Comparison of ENCODE assay signal across 9 cellular contexts in the genomic region with DNA sequence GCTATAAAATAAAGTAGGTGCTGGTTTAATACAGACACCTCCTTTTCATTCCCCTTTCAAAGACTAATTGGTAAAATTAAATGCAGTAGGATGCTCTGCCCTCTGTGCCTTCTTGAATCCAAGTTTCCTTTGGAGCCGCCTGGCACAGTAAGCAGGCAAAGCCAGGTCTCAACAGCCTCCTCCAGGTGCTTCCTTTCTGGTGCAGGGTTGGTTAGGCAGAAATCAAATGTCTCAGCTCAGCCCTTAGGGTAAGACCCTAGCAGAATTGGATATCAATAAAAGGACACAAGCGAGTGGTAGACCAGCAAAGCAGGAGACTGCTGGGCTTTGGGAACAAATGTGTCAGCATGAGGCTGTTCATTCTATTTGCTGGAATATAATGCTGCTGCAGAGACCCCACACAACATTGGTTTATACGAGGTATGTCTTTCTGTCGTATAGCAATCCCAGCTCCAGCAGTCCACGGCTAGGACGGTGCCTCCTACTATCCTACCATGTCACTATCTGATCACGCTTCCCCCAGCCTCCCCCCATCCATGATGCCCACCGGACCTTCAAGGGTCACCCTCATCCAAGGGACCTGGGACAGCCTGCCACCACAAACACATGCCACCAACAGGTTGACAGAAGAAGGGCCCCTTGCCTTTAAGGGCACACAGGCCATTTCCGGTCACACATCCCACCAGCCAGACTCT. TPM values are rescaled to one million over a fixed set of nuclear protein-coding genes. Genes with fewer than 3 reads are reported as not detected.
DNase-seq lines count a peak whose midpoint lies in the region; TF ChIP-seq lines count a peak whose summit lies in the region.
"Had no signal": no experiment of that assay in that cellular context is flagged by ENCODE, and none has a peak within 500 bp of the region (broad histone marks: within the 10 kb centered on the region; RNA-seq: fewer than 3 reads in every experiment).

No MANE protein-coding gene starts in this region.

- no peak overlapping the region for H3K4me2 ChIP-seq in mammary epithelial cell (ENCODE audit: insufficient read depth, low read depth, low read length)

- BruUV-seq in mammary epithelial cell (replicated peaks; lab: Mats Ljungman, UMichigan): no TSS peak

- H3K27me3 ChIP-seq in Peyer's patch (no peaks in the 10 kb centered on the region), mammary epithelial cell (ENCODE audit: insufficient read depth, low read length) (no peaks in the 10 kb centered on the region), muscle layer of duodenum (ENCODE audit: low read depth, low read length) (no peaks in the 10 kb centered on the region), thymus (ENCODE audit: control insufficient read depth, insufficient read depth) (no peaks in the 10 kb centered on the region), prostate gland (replicated peaks; ENCODE audit: insufficient read depth) (no peaks in the 10 kb centered on the region)

- no peak overlapping the region for H3K4me3 ChIP-seq in Peyer's patch
- H3K4me3 ChIP-seq in mammary epithelial cell (replicated peaks in 1 of 3; ENCODE audit: insufficient read depth in 1 of 3, low read depth in 2 of 3, low read length in 3 of 3): no peak overlapping the region
- no peak overlapping the region for H3K4me3 ChIP-seq in muscle layer of duodenum (ENCODE audit: low read depth in 1 of 2, low read length in 2 of 2)
- H3K4me3 ChIP-seq in thymus (ENCODE audit: low read length): no peak overlapping the region
- H3K4me3 ChIP-seq in prostate gland: no peak overlapping the region

- H3K27ac ChIP-seq in Peyer's patch (peak overlapping the region in 3 of 4 donors; percentile 15 to 73 (median 38)), mammary epithelial cell (ENCODE audit: insufficient read depth, low read depth, low read length) (peak overlapping the region; percentile 50), muscle layer of duodenum (ENCODE audit: low read length) (peak overlapping the region; percentile 79), thymus (ENCODE audit: low read depth) (peak overlapping the region; percentile 27), prostate gland (no peak overlapping the region)

- dilution Hi-C loops in mammary epithelial cell (cut with HindIII; ENCODE audit: low sequenced_read_pairs): no loop called here

- no peak for TF ChIP-seq CTCF in Peyer's patch (IDR thresholded peaks at IDR 0.05)
- TF ChIP-seq CTCF in mammary epithelial cell (conservative IDR thresholded peaks at IDR 0.05 in 1 of 2, IDR thresholded peaks at IDR 0.05 in 1 of 2; ENCODE audit: extremely low read depth in 1 of 2, insufficient read depth in 1 of 2, low read depth in 1 of 2, low read length in 2 of 2): no peak
- TF ChIP-seq CTCF in prostate gland (IDR thresholded peaks at IDR 0.05): no peak

- TF ChIP-seq POLR2A in Peyer's patch (IDR thresholded peaks at IDR 0.05): no peak
- no peak for TF ChIP-seq POLR2A in prostate gland (IDR thresholded peaks at IDR 0.05)

- H3K79me2 ChIP-seq in mammary epithelial cell (ENCODE audit: insufficient read depth, low read length): peaks cover under 1% of the 10 kb centered on the region

- H3K9me3 ChIP-seq in Peyer's patch: no peaks in the 10 kb centered on the region
- H3K9me3 ChIP-seq in mammary epithelial cell (replicated peaks; ENCODE audit: insufficient read depth, low read length): no peaks in the 10 kb centered on the region
- no peaks in the 10 kb centered on the region for H3K9me3 ChIP-seq in muscle layer of duodenum (ENCODE audit: control insufficient read depth in 1 of 2, low read length in 2 of 2)
- H3K9me3 ChIP-seq in thymus (ENCODE audit: control insufficient read depth): no peaks in the 10 kb centered on the region
- no peaks in the 10 kb centered on the region for H3K9me3 ChIP-seq in prostate gland

- H3K36me3 ChIP-seq in Peyer's patch (peaks cover 0 to 77% (median 2%) of the 10 kb centered on the region in 3 donors), mammary epithelial cell (ENCODE audit: insufficient read depth, low read length) (peaks cover 56% of the 10 kb centered on the region), muscle layer of duodenum (ENCODE audit: control insufficient read depth in 1 of 2, insufficient read depth in 2 of 2, low read length in 2 of 2) (peaks cover 48 to 58% of the 10 kb centered on the region in 2 donors), thymus (ENCODE audit: control insufficient read depth, insufficient read depth) (peaks cover 6% of the 10 kb centered on the region), prostate gland (peaks cover 0 to 5% of the 10 kb centered on the region in 2 donors)

- H3K9ac ChIP-seq in mammary epithelial cell (ENCODE audit: insufficient read depth, low read length): no peak overlapping the region

- no peak overlapping the region for H2AFZ ChIP-seq in mammary epithelial cell (ENCODE audit: low read depth, low read length)

- DNase-seq in Peyer's patch (peak in 1 of 3 donors; percentile 34), mammary epithelial cell (no peak), HuH-7 (ENCODE audit: low spot score) (no peak), A172 (ENCODE audit: low spot score) (no peak), prostate gland (ENCODE audit: low spot score) (no peak)
- DNase-seq: effector CD8-positive, alpha-beta T cell; NCI-H526 had no signal

- CTCF ChIA-PET in mammary epithelial cell (lab: Charles Lee; ENCODE audit: low non-redundant PET): no interaction called here

- intact Hi-C loops in mammary epithelial cell (cut with micrococcal nuclease): no loop called here
- intact Hi-C loops in prostate gland (cut with DNase I): loop anchor here (10.0 kb wide), 1 partner anchor 74 kb away; a partner anchor contains a TSS

- H3K4me1 ChIP-seq in Peyer's patch: peaks cover 0 to 18% (median 0%) of the 10 kb centered on the region in 4 donors
- peaks cover 37% of the 10 kb centered on the region for H3K4me1 ChIP-seq in mammary epithelial cell (ENCODE audit: insufficient read depth, low read length)
- H3K4me1 ChIP-seq in muscle layer of duodenum (ENCODE audit: control insufficient read depth in 1 of 2, insufficient read depth in 2 of 2, low read length in 2 of 2): peaks cover 9 to 21% of the 10 kb centered on the region in 2 donors
- H3K4me1 ChIP-seq in thymus (ENCODE audit: control insufficient read depth, insufficient read depth, low read length): no peaks in the 10 kb centered on the region
- H3K4me1 ChIP-seq in prostate gland (replicated peaks): no peaks in the 10 kb centered on the region

- 94% methylated on average over 5 of the region's 9 CpGs for WGBS in mammary epithelial cell (ENCODE audit: low coverage, missing lambda C conversion rate)
- 98% methylated on average over 9 of the region's 9 CpGs for WGBS in thymus
- WGBS in prostate gland: 96% methylated on average over 9 of the region's 9 CpGs

- in situ Hi-C loops in mammary epithelial cell (cut with MboI; ENCODE audit: low sequenced_read_pairs in 2 of 2): no loop called here

- no peaks in the 10 kb centered on the region for H4K20me1 ChIP-seq in mammary epithelial cell (ENCODE audit: insufficient read depth, low read length)

RNA-seq across cellular contexts. Expression of a gene that starts 58.4 kb away (rescaled TPM):
- total RNA-seq in Peyer's patch (100 to 1,000 TPM; 143 to 276 (median 202) TPM), mammary epithelial cell (100 to 1,000 TPM; 270 to 454 TPM), prostate gland (100 to 1,000 TPM in 1 of 2 donors, 10 to 100 TPM in 1; 88.5 to 156 TPM)
- polyA plus RNA-seq in mammary epithelial cell (234 TPM), thymus (60.5 TPM)
- polyA minus RNA-seq in mammary epithelial cell: 517 TPM
- total RNA-seq in A172 (2014; rRNA removed; shearing (Covaris generic)): 432 and 455 TPM in 2 replicates

Comparison
In these comparisons a context has a peak if more than half of its experiments do, and no peak if none do; other contexts are left out.
1. H3K27ac ChIP-seq: peak in Peyer's patch (3 of 4), mammary epithelial cell (single experiment), muscle layer of duodenum (single experiment) and thymus (single experiment); none in prostate gland (0 of 2).